ENCODE assay signal across 9 cellular contexts in genomic region chr22:25202290-25202921, GRCh38. TPM values are rescaled to one million over a fixed set of nuclear protein-coding genes. Genes with fewer than 3 reads are reported as not detected.
DNase-seq lines count a peak whose midpoint lies in the region; ATAC-seq, FAIRE-seq and TF ChIP-seq lines count a peak whose summit lies in the region.
"Had no signal": no experiment of that assay in that cellular context is flagged by ENCODE, and none has a peak within 500 bp of the region (broad histone marks: within the 10 kb centered on the region; RNA-seq: fewer than 3 reads in every experiment).

No MANE protein-coding gene starts in this region.

- H2BK15ac ChIP-seq in mesendoderm (replicated peaks; ENCODE audit: low read depth) = no peak overlapping the region

- H3K27ac ChIP-seq in A549 = no peak overlapping the region
- H3K27ac ChIP-seq in mesendoderm (ENCODE audit: low read depth, low read length) = no peak overlapping the region

- no peak overlapping the region for H2BK120ac ChIP-seq in mesendoderm (ENCODE audit: low read depth, low read length)

- intact Hi-C loops in activated CD4-positive, alpha-beta memory T cell treated with anti-CD3 and anti-CD28 coated beads for 36 hours (cut with micrococcal nuclease) = no loop called here

- H3K9me3 ChIP-seq in A549 = no peaks in the 10 kb centered on the region

- no peaks in the 10 kb centered on the region for H3K27me3 Mint-ChIP-seq in activated CD4-positive, alpha-beta memory T cell treated with anti-CD3 and anti-CD28 coated beads for 36 hours
- H3K27me3 Mint-ChIP-seq in effector memory CD8-positive, alpha-beta T cell = peaks cover 0 to 10% of the 10 kb centered on the region in 2 donors

- H3K23ac ChIP-seq in mesendoderm (ENCODE audit: low read length) = no peak overlapping the region

- FAIRE-seq in A549 (lab: Jason Lieb, UNC) = no peak

- no peak overlapping the region for H3K4me3 ChIP-seq in A549
- no peak overlapping the region for H3K4me3 ChIP-seq in mesendoderm (ENCODE audit: low read length)

- H3K4ac ChIP-seq in mesendoderm (ENCODE audit: low read depth, low read length) = no peak overlapping the region

- TF ChIP-seq RAD21 in A549 (conservative IDR thresholded peaks at IDR 0.05 in 1 of 2, IDR thresholded peaks at IDR 0.05 in 1 of 2) = peak; percentile 63 to 73

- no peaks in the 10 kb centered on the region for H3K4me1 Mint-ChIP-seq in activated CD4-positive, alpha-beta memory T cell treated with anti-CD3 and anti-CD28 coated beads for 36 hours (ENCODE audit: low read depth)
- no peaks in the 10 kb centered on the region for H3K4me1 Mint-ChIP-seq in effector memory CD8-positive, alpha-beta T cell (ENCODE audit: low read depth in 2 of 2)

- POLR2A ChIA-PET in A549 (lab: Yijun Ruan, JAX) = no interaction called here
- POLR2A ChIA-PET in activated CD4-positive, alpha-beta memory T cell treated with anti-CD3 and anti-CD28 coated beads for 36 hours (lab: Charles Lee) = no interaction called here

- no peaks in the 10 kb centered on the region for H3K79me1 ChIP-seq in mesendoderm (ENCODE audit: low read length)

- no peak overlapping the region for H3K56ac ChIP-seq in mesendoderm (ENCODE audit: low read length)

- peak; percentile 59 for TF ChIP-seq CTCF in A549 (IDR thresholded peaks at IDR 0.05)

- no peak overlapping the region for H3K18ac ChIP-seq in mesendoderm (ENCODE audit: low read length)

- no peaks in the 10 kb centered on the region for H3K4me1 ChIP-seq in A549
- H3K4me1 ChIP-seq in mesendoderm (ENCODE audit: control insufficient read depth, low read depth, low read length) = no peaks in the 10 kb centered on the region

- no peaks in the 10 kb centered on the region for H3K9me3 Mint-ChIP-seq in activated CD4-positive, alpha-beta memory T cell treated with anti-CD3 and anti-CD28 coated beads for 36 hours
- no peaks in the 10 kb centered on the region for H3K9me3 Mint-ChIP-seq in effector memory CD8-positive, alpha-beta T cell

- no peaks in the 10 kb centered on the region for H3K79me2 ChIP-seq in mesendoderm (ENCODE audit: control insufficient read depth, insufficient read depth, low read length)

- TF ChIP-seq EP300 in A549 (IDR thresholded peaks at IDR 0.05) = no peak

- H3K4me2 ChIP-seq in A549 = no peak overlapping the region
- no peak overlapping the region for H3K4me2 ChIP-seq in mesendoderm (ENCODE audit: low read length)

- H3K36me3 Mint-ChIP-seq in activated CD4-positive, alpha-beta memory T cell treated with anti-CD3 and anti-CD28 coated beads for 36 hours = no peaks in the 10 kb centered on the region
- H3K36me3 Mint-ChIP-seq in effector memory CD8-positive, alpha-beta T cell (ENCODE audit: insufficient read depth) = peaks cover 3% of the 10 kb centered on the region

- no peak overlapping the region for H2BK5ac ChIP-seq in mesendoderm (ENCODE audit: low read length)

- H4K8ac ChIP-seq in mesendoderm (ENCODE audit: low read depth, low read length) = no peak overlapping the region

- CTCF ChIA-PET in A549 (lab: Yijun Ruan, JAX) = interaction anchor here (0.6 to 2.9 kb wide), 25 partner anchors 9 to 264 kb away, joined by 3 to 19 read pairs (median 4); no protein-coding TSS in a partner anchor
- CTCF ChIA-PET in activated CD4-positive, alpha-beta memory T cell treated with anti-CD3 and anti-CD28 coated beads for 36 hours (lab: Charles Lee) = interaction anchor here (0.8 to 3.1 kb wide), 24 partner anchors 9 to 570 kb away, joined by 3 to 24 read pairs (median 4); no protein-coding TSS in a partner anchor

- H3K27ac Mint-ChIP-seq in activated CD4-positive, alpha-beta memory T cell treated with anti-CD3 and anti-CD28 coated beads for 36 hours = no peak overlapping the region
- no peak overlapping the region for H3K27ac Mint-ChIP-seq in effector memory CD8-positive, alpha-beta T cell

- ATAC-seq in A549 (peak; percentile 78 to 91), HG03108 (IDR thresholded peaks at IDR 0.05; ENCODE audit: unreplicated experiment) (no peak)
- ATAC-seq in effector memory CD8-positive, alpha-beta T cell (replicated peaks) = peak; percentile 29

- H3K36me3 ChIP-seq in mesendoderm (ENCODE audit: control insufficient read depth, insufficient read depth, low read length) = no peaks in the 10 kb centered on the region

- H4K5ac ChIP-seq in mesendoderm (ENCODE audit: low read length) = no peak overlapping the region

- no peak overlapping the region for H3K4me3 Mint-ChIP-seq in activated CD4-positive, alpha-beta memory T cell treated with anti-CD3 and anti-CD28 coated beads for 36 hours
- H3K4me3 Mint-ChIP-seq in effector memory CD8-positive, alpha-beta T cell = no peak overlapping the region

- 55% methylated on average over 14 of the region's 15 CpGs for WGBS in A549 (ENCODE audit: missing lambda C conversion rate)
- no CpG with 5 or more reads among the region's 15 CpGs for WGBS in mesendoderm (ENCODE audit: extremely low coverage, insufficient coverage, low lambda C conversion rate)

- TF ChIP-seq POLR2A in A549 (IDR thresholded peaks at IDR 0.05; ENCODE audit: low read length) = no peak

- H2AK5ac ChIP-seq in mesendoderm (ENCODE audit: low read length) = no peak overlapping the region

- peak; percentile 57 to 69 for DNase-seq in A549 (ENCODE audit: low read depth in 1 of 2, low spot score in 1 of 2)
- peak; percentile 70 for DNase-seq in GM19240 (ENCODE audit: insufficient read length, low spot score)
- DNase-seq in NCI-H510A treated with DMSO at 0.1 percent for 48 hours (lab: John Stamatoyannopoulos, UW) = peak; percentile 56
- peak; percentile 66 for DNase-seq in activated CD4-positive, alpha-beta memory T cell treated with anti-CD3 and anti-CD28 coated beads for 36 hours
- DNase-seq in effector memory CD8-positive, alpha-beta T cell = peak; percentile 44 to 57 (median 46)
- peak; percentile 78 for DNase-seq in mesendoderm
- DNase-seq in stimulated activated CD8-positive, alpha-beta memory T cell treated with anti-CD3 and anti-CD28 coated beads, Interleukin-7, amount 100 ng/mL, for 1 hour (ENCODE audit: low read depth in 2 of 2) = peak; percentile 15 to 18

- no peaks in the 10 kb centered on the region for H3K27me3 ChIP-seq in mesendoderm (ENCODE audit: insufficient read depth, low read length, poor library complexity)

- no peak overlapping the region for H3K9ac ChIP-seq in mesendoderm (ENCODE audit: low read length)

TF ChIP-seq in A549, 52 proteins besides CTCF, POLR2A, EP300 and RAD21:
- TF ChIP-seq SMC3 (IDR thresholded peaks at IDR 0.05) = peak; percentile 36
- no peak for TF ChIP-seq ESRRA (IDR thresholded peaks at IDR 0.05; ENCODE audit: borderline replicate concordance, low read length)
- TF ChIP-seq KDM5A (IDR thresholded peaks at IDR 0.05) = no peak
- no peak for TF ChIP-seq MYC (IDR thresholded peaks at IDR 0.05; ENCODE audit: borderline replicate concordance, low read length)
- TF ChIP-seq CHD4 (IDR thresholded peaks at IDR 0.05; ENCODE audit: borderline replicate concordance) = no peak
- TF ChIP-seq EHMT2 (IDR thresholded peaks at IDR 0.05; ENCODE audit: low read depth) = no peak
- TF ChIP-seq CBX8 (IDR thresholded peaks at IDR 0.05) = no peak

RNA-seq across cellular contexts. Expression of gene CRYBB3, which starts 2.7 kb away (rescaled TPM):
- polyA plus RNA-seq in A549 (2011; rRNA removed) = not detected in 2 replicates
- 0.08 and 0.12 TPM in 2 replicates for polyA plus RNA-seq in A549 (2012; cell fraction: cytosol; rRNA removed)
- polyA plus RNA-seq in A549 (2012; cell fraction: nucleus; rRNA removed) = 0.23 and 0.24 TPM in 2 replicates
- polyA plus RNA-seq in A549 (2017; fragmentation: RNase III; extraction: RNeasy Plus Mini Kit Qiagen cat#74134 plus additional on column Dnase treatment) = not detected in 3 replicates
- polyA minus RNA-seq in A549 (2011; rRNA and poly(A)+ RNA removed) = not detected in 2 replicates
- under 1 TPM; 0.27 to 0.43 TPM for total RNA-seq in activated CD4-positive, alpha-beta memory T cell treated with anti-CD3 and anti-CD28 coated beads for 36 hours
- polyA plus RNA-seq in mesendoderm (2013, experiment 1 of 2) = 0.31 TPM
- polyA plus RNA-seq in mesendoderm (2013, experiment 2 of 2) = 0.22 TPM
- total RNA-seq: skeletal muscle tissue had no signal

RNA-seq across cellular contexts. Expression of gene CRYBB2, which starts 17.0 kb away (rescaled TPM):
- 0.19 TPM in 1 of 2 replicates, not detected in the other for polyA plus RNA-seq in A549 (2011; rRNA removed)
- polyA plus RNA-seq in A549 (2012; cell fraction: cytosol; rRNA removed) = not detected in 2 replicates
- polyA plus RNA-seq in A549 (2012; cell fraction: nucleus; rRNA removed) = 0.12 and 0.20 TPM in 2 replicates
- polyA plus RNA-seq in A549 (2017; fragmentation: RNase III; extraction: RNeasy Plus Mini Kit Qiagen cat#74134 plus additional on column Dnase treatment) = not detected in 3 replicates
- polyA minus RNA-seq in A549 (2011; rRNA and poly(A)+ RNA removed) = not detected in 2 replicates
- not detected for total RNA-seq in activated CD4-positive, alpha-beta memory T cell treated with anti-CD3 and anti-CD28 coated beads for 36 hours
- polyA plus RNA-seq in mesendoderm (2013, experiment 1 of 2) = 0.06 TPM
- polyA plus RNA-seq in mesendoderm (2013, experiment 2 of 2) = 0.21 TPM
- total RNA-seq: skeletal muscle tissue had no signal

Comparison
In these comparisons a context has a peak if more than half of its experiments do, and no peak if none do; other contexts are left out.
1. DNase-seq: peak in every context shown above with its lines; median percentile 78 in mesendoderm; 70 in GM19240; 66 in activated CD4-positive, alpha-beta memory T cell treated with anti-CD3 and anti-CD28 coated beads for 36 hours; 63 in A549; 56 in NCI-H510A treated with DMSO at 0.1 percent for 48 hours; 46 in effector memory CD8-positive, alpha-beta T cell; 16 in stimulated activated CD8-positive, alpha-beta memory T cell treated with anti-CD3 and anti-CD28 coated beads, Interleukin-7, amount 100 ng/mL, for 1 hour.